In genomic region chr5:138352071-138352721, GRCh38 we compare ENCODE assay signal across 8 cellular contexts. TPM values are rescaled to one million over a fixed set of nuclear protein-coding genes. Genes with fewer than 3 reads are reported as not detected.
A peak's percentile ranks its signal among the peaks of the same experiment; 100 is the strongest.
DNase-seq lines count a peak whose midpoint lies in the region; ATAC-seq and TF ChIP-seq lines count a peak whose summit lies in the region.

Gene KDM3B (plus strand): TSS chr5:138352685. CDS start chr5:138352796, 111 bp downstream.

- H3K36me3 Mint-ChIP-seq in CD8-positive, alpha-beta memory T cell, result peaks cover 0 to 28% (median 3%) of the 10 kb centered on the region in 3 donors
- H3K36me3 Mint-ChIP-seq in activated CD8-positive, alpha-beta memory T cell treated with anti-CD3 and anti-CD28 coated beads, Interleukin-2, amount 10 ng/mL, durations not matched to agents 7 days and 5 days, result peaks cover 21% of the 10 kb centered on the region
- peaks cover 36% of the 10 kb centered on the region for H3K36me3 Mint-ChIP-seq in endodermal cell (ENCODE audit: low read depth)

- peaks cover 0 to 8% (median 0%) of the 10 kb centered on the region in 5 donors for H3K9me3 Mint-ChIP-seq in CD8-positive, alpha-beta memory T cell
- peaks cover 5% of the 10 kb centered on the region for H3K9me3 Mint-ChIP-seq in activated CD8-positive, alpha-beta memory T cell treated with anti-CD3 and anti-CD28 coated beads, Interleukin-2, amount 10 ng/mL, durations not matched to agents 7 days and 5 days (ENCODE audit: low read depth)
- H3K9me3 Mint-ChIP-seq in endodermal cell, result peaks cover 10% of the 10 kb centered on the region

- peak within 1 kb of the TSS; percentile 88 for H3K27ac ChIP-seq in CD8-positive, alpha-beta memory T cell (ENCODE audit: low read depth, low read length)
- H3K27ac ChIP-seq in endodermal cell (ENCODE audit: low read depth, low read length), result peak within 1 kb of the TSS; percentile 79
- H3K27ac ChIP-seq in mesodermal cell (ENCODE audit: low read depth, low read length, severe bottlenecking), result peak within 1 kb of the TSS; percentile 88

- H3K27ac Mint-ChIP-seq in CD8-positive, alpha-beta memory T cell, result peak within 1 kb of the TSS; percentile 91 to 99 (median 96)
- H3K27ac Mint-ChIP-seq in activated CD8-positive, alpha-beta memory T cell treated with anti-CD3 and anti-CD28 coated beads, Interleukin-2, amount 10 ng/mL, durations not matched to agents 7 days and 5 days, result peak within 1 kb of the TSS; percentile 97
- H3K27ac Mint-ChIP-seq in endodermal cell, result peak within 1 kb of the TSS; percentile 92

- ATAC-seq in GM19463 (IDR thresholded peaks at IDR 0.05; ENCODE audit: unreplicated experiment), result peak; percentile 59
- ATAC-seq in activated CD8-positive, alpha-beta memory T cell treated with anti-CD3 and anti-CD28 coated beads, Interleukin-2, amount 10 ng/mL, durations not matched to agents 7 days and 5 days, result peak; percentile 74

- peaks cover 0 to 12% of the 10 kb centered on the region in 2 donors for H3K27me3 Mint-ChIP-seq in CD8-positive, alpha-beta memory T cell
- H3K27me3 Mint-ChIP-seq in activated CD8-positive, alpha-beta memory T cell treated with anti-CD3 and anti-CD28 coated beads, Interleukin-2, amount 10 ng/mL, durations not matched to agents 7 days and 5 days, result no peaks in the 10 kb centered on the region
- no peaks in the 10 kb centered on the region for H3K27me3 Mint-ChIP-seq in endodermal cell (ENCODE audit: insufficient read depth)

- H3K36me3 ChIP-seq in CD8-positive, alpha-beta memory T cell (ENCODE audit: insufficient read depth, low read length), result peaks cover 3% of the 10 kb centered on the region
- H3K36me3 ChIP-seq in endodermal cell (ENCODE audit: control insufficient read depth, insufficient read depth, low read length) (peaks cover 28% of the 10 kb centered on the region), mesodermal cell (ENCODE audit: control insufficient read depth, insufficient read depth, low read length) (peaks cover 52% of the 10 kb centered on the region)

- no peaks in the 10 kb centered on the region for H3K27me3 ChIP-seq in CD8-positive, alpha-beta memory T cell (ENCODE audit: insufficient read depth, low read length, poor library complexity, severe bottlenecking)
- no peaks in the 10 kb centered on the region for H3K27me3 ChIP-seq in endodermal cell (ENCODE audit: control insufficient read depth, insufficient read depth, low read length, poor library complexity, severe bottlenecking)

- H3K4me3 Mint-ChIP-seq in CD8-positive, alpha-beta memory T cell, result peak within 1 kb of the TSS; percentile 90 to 100 (median 96)
- peak within 1 kb of the TSS; percentile 94 for H3K4me3 Mint-ChIP-seq in activated CD8-positive, alpha-beta memory T cell treated with anti-CD3 and anti-CD28 coated beads, Interleukin-2, amount 10 ng/mL, durations not matched to agents 7 days and 5 days
- peak within 1 kb of the TSS; percentile 89 for H3K4me3 Mint-ChIP-seq in endodermal cell

- peak; percentile 97 for TF ChIP-seq CTCF in endodermal cell (conservative IDR thresholded peaks at IDR 0.05)

- POLR2A ChIA-PET in CD8-positive, alpha-beta memory T cell (lab: Charles Lee), result interaction anchor here (0.6 to 7.3 kb wide), 10 partner anchors 13 to 942 kb away, joined by 3 to 120 read pairs (median 5); partner anchors contain the start of genes BRD8, CDC23, CDC25C and EGR1

- H3K9ac ChIP-seq in endodermal cell (ENCODE audit: extremely low read depth, low read length, poor library complexity, severe bottlenecking), result peak within 1 kb of the TSS; percentile 90

- WGBS in endodermal cell (ENCODE audit: insufficient coverage in 1 of 2, insufficient read length in 1 of 2), 2 experiments, result 9% methylated on average over 23 of the region's 30 CpGs; no CpG with 5 or more reads in 1 of the 2 experiments
- 0 to 10% methylated on average over 2 to 7 of the region's 30 CpGs for WGBS in mesodermal cell (ENCODE audit: insufficient coverage in 2 of 2), 2 experiments

- peak within 1 kb of the TSS; percentile 84 for H3K4me3 ChIP-seq in CD8-positive, alpha-beta memory T cell (ENCODE audit: low read length)
- H3K4me3 ChIP-seq in endodermal cell (ENCODE audit: low read length) (peak within 1 kb of the TSS; percentile 93), mesodermal cell (ENCODE audit: extremely low read depth, insufficient read depth, low read length, poor library complexity, severe bottlenecking) (peak within 1 kb of the TSS; percentile 92)

- H3K4me1 ChIP-seq in CD8-positive, alpha-beta memory T cell (ENCODE audit: insufficient read depth, low read length), result peaks cover 25% of the 10 kb centered on the region
- H3K4me1 ChIP-seq in endodermal cell (ENCODE audit: control insufficient read depth, insufficient read depth, low read length) (no peaks in the 10 kb centered on the region), mesodermal cell (ENCODE audit: control insufficient read depth, insufficient read depth, low read length, poor library complexity, severe bottlenecking) (peaks cover 3% of the 10 kb centered on the region)

- CTCF ChIA-PET in CD8-positive, alpha-beta memory T cell (lab: Charles Lee), result interaction anchor here (0.5 to 9.9 kb wide), 41 partner anchors 10 to 455 kb away, joined by 3 to 266 read pairs (median 4); partner anchors contain the start of genes CDC23, CDC25C, EGR1 and ETF1
- CTCF ChIA-PET in activated CD8-positive, alpha-beta memory T cell treated with anti-CD3 and anti-CD28 coated beads, Interleukin-2, amount 10 ng/mL, durations not matched to agents 7 days and 5 days (lab: Charles Lee), result interaction anchor here (0.6 to 10.5 kb wide), 41 partner anchors 12 to 326 kb away, joined by 3 to 382 read pairs (median 4); partner anchors contain the start of genes BRD8, CDC23, CDC25C and EGR1

- peaks cover 48 to 56% (median 52%) of the 10 kb centered on the region in 3 donors for H3K4me1 Mint-ChIP-seq in CD8-positive, alpha-beta memory T cell
- peaks cover 42% of the 10 kb centered on the region for H3K4me1 Mint-ChIP-seq in activated CD8-positive, alpha-beta memory T cell treated with anti-CD3 and anti-CD28 coated beads, Interleukin-2, amount 10 ng/mL, durations not matched to agents 7 days and 5 days
- peaks cover 23% of the 10 kb centered on the region for H3K4me1 Mint-ChIP-seq in endodermal cell

- DNase-seq in CD8-positive, alpha-beta memory T cell, result peak; percentile 84 to 96 (median 93)
- DNase-seq in HPDE6-E6E7 (ENCODE audit: extremely low spot score) (peak; percentile 84), NOMO-1 treated with dmso at 0.1 percent for 144 hours (lab: John Stamatoyannopoulos, UW; ENCODE audit: unreplicated experiment) (peak; percentile 82), endodermal cell (peak; percentile 98)
- peak; percentile 91 for DNase-seq in activated CD8-positive, alpha-beta memory T cell treated with anti-CD3 and anti-CD28 coated beads, Interleukin-2, amount 10 ng/mL, durations not matched to agents 7 days and 5 days
- peak; percentile 96 for DNase-seq in stimulated activated CD8-positive, alpha-beta memory T cell treated with anti-CD3 and anti-CD28 coated beads, Interleukin-15, amount 100 ng/mL, for 24 hours (ENCODE audit: low read depth)

- H3K9me3 ChIP-seq in CD8-positive, alpha-beta memory T cell (ENCODE audit: low read length), result peaks cover 5% of the 10 kb centered on the region
- H3K9me3 ChIP-seq in endodermal cell (ENCODE audit: control insufficient read depth, low read length) (peaks cover 6% of the 10 kb centered on the region), mesodermal cell (ENCODE audit: control insufficient read depth, low read length) (peaks cover 15% of the 10 kb centered on the region)

RNA-seq across cellular contexts. Expression of gene KDM3B, which starts in this region (rescaled TPM):
- 10 to 100 TPM; 42.4 to 44.7 TPM for total RNA-seq in CD8-positive, alpha-beta memory T cell
- 14.7 TPM for polyA plus RNA-seq in CD8-positive, alpha-beta memory T cell
- total RNA-seq in activated CD8-positive, alpha-beta memory T cell treated with anti-CD3 and anti-CD28 coated beads, Interleukin-2, amount 10 ng/mL, durations not matched to agents 7 days and 5 days, result 10 to 100 TPM; 57.4 to 60.5 TPM
- total RNA-seq in endodermal cell, result 100 to 1,000 TPM in 1 of 2 donors, 10 to 100 TPM in 1; 98.2 to 104 TPM
- 77.8 TPM for polyA plus RNA-seq in endodermal cell (2013, experiment 1 of 2)
- 77.7 TPM for polyA plus RNA-seq in endodermal cell (2013, experiment 2 of 2)
- 70.9 TPM for polyA plus RNA-seq in mesodermal cell (2013, experiment 1 of 2)
- 70.2 TPM for polyA plus RNA-seq in mesodermal cell (2013, experiment 2 of 2)

Comparison
In these comparisons a context has a peak if more than half of its experiments do, and no peak if none do; other contexts are left out.
1. Peak in every context shown above with its lines: DNase-seq, ATAC-seq, H3K4me3 ChIP-seq and H3K27ac ChIP-seq.